ENCODE assay signal across 2 cellular contexts in genomic region chr1:219665089-219665488, GRCh38.
TF ChIP-seq lines count a peak whose summit lies in the region.

No MANE protein-coding gene starts in this region.

TF ChIP-seq in HepG2, 621 proteins besides CTCF, POLR2A, EP300 and RAD21:
- TF ChIP-seq CAMTA2 (CRISPR knock-in tag; IDR thresholded peaks at IDR 0.05; ENCODE audit: borderline replicate concordance) (no peak), MAFF (IDR thresholded peaks at IDR 0.05; ENCODE audit: low read depth, low read length) (0 out of 2 replicates have a peak, but pooled peaks have one; percentile 10), SMARCE1 (IDR thresholded peaks at IDR 0.05; ENCODE audit: borderline replicate concordance) (no peak), ZNF407 (CRISPR knock-in tag; IDR thresholded peaks at IDR 0.05; ENCODE audit: not compliant biosample characterization) (no peak), ZNF33B (CRISPR knock-in tag; IDR thresholded peaks at IDR 0.05) (no peak), MAFK (conservative IDR thresholded peaks at IDR 0.05 in 1 of 2, IDR thresholded peaks at IDR 0.05 in 1 of 2; ENCODE audit: low read length in 2 of 2) (peak in 1 of 2 experiments; percentile 65; a peak in 3 of 4 replicates)

TF ChIP-seq in K562, 482 proteins besides CTCF, POLR2A, EP300 and RAD21:
- TF ChIP-seq PHB (CRISPR knock-in tag; IDR thresholded peaks at IDR 0.05) (no peak), CHCHD3 (CRISPR knock-in tag; IDR thresholded peaks at IDR 0.05) (no peak), ARID3A (IDR thresholded peaks at IDR 0.05; ENCODE audit: borderline replicate concordance, low read depth, low read length) (no peak), SMARCA5 (IDR thresholded peaks at IDR 0.05) (no peak), FOXK1 (CRISPR knock-in tag; IDR thresholded peaks at IDR 0.05; ENCODE audit: borderline replicate concordance) (no peak), ZNF316 (IDR thresholded peaks at IDR 0.05) (peak; percentile 76), U2AF2 (optimal IDR thresholded peaks at IDR 0.05; ENCODE audit: low read depth, low read length) (no peak), MTA3 (IDR thresholded peaks at IDR 0.05; ENCODE audit: borderline replicate concordance) (no peak), MAFG (tag; conservative IDR thresholded peaks at IDR 0.05) (peak; percentile 43; the same call in 1 of the 2 replicates), ZSCAN32 (CRISPR knock-in tag; IDR thresholded peaks at IDR 0.05) (no peak), ZNF436 (CRISPR knock-in tag; IDR thresholded peaks at IDR 0.05) (no peak), NR4A1 (CRISPR knock-in tag; IDR thresholded peaks at IDR 0.05) (no peak), NR4A1 (tag; IDR thresholded peaks at IDR 0.05) (no peak), ZNF431 (CRISPR knock-in tag; IDR thresholded peaks at IDR 0.05) (no peak), ZNF41 (CRISPR knock-in tag; conservative IDR thresholded peaks at IDR 0.05) (no peak), MAFF (IDR thresholded peaks at IDR 0.05; ENCODE audit: low read length) (peak; percentile 5; the same call in 1 of the 2 replicates), C11orf30 (IDR thresholded peaks at IDR 0.05; ENCODE audit: low read depth) (peak; percentile 52; the same call in 1 of the 2 replicates), HMGXB4 (CRISPR knock-in tag; IDR thresholded peaks at IDR 0.05) (no peak)
